Comparison of ENCODE assay signal across 11 cellular contexts in genomic region chr9:33506626-33507370, GRCh38. TPM values are rescaled to one million over a fixed set of nuclear protein-coding genes. Genes with fewer than 3 reads are reported as not detected.
A peak's percentile ranks its signal among the peaks of the same experiment; 100 is the strongest.
DNase-seq lines count a peak whose midpoint lies in the region; ATAC-seq and TF ChIP-seq lines count a peak whose summit lies in the region.
"Had no signal": no experiment of that assay in that cellular context is flagged by ENCODE, and none has a peak within 500 bp of the region (broad histone marks: within the 10 kb centered on the region; RNA-seq: fewer than 3 reads in every experiment).

No MANE protein-coding gene starts in this region.

- WGBS in heart left ventricle, 4 donors: 77 to 84% (median 81%) methylated on average over 7 of the region's 7 CpGs

- TF ChIP-seq POLR2A in heart left ventricle (IDR thresholded peaks at IDR 0.05) (no peak), uterus (IDR thresholded peaks at IDR 0.05) (no peak)

- peaks cover 0 to 13% (median 7%) of the 10 kb centered on the region in 12 donors for H3K4me1 ChIP-seq in heart left ventricle
- H3K4me1 ChIP-seq in uterus: no peaks in the 10 kb centered on the region

- DNase-seq in left cardiac atrium (peak; percentile 60), heart left ventricle (no peak), kidney glomerular epithelial cell (lab: John Stamatoyannopoulos, UW) (peak; percentile 99), uterus (no peak), KBM-7 (no peak), NCI-H1105 (lab: John Stamatoyannopoulos, UW) (no peak)
- DNase-seq in activated T-cell treated with anti-CD3 and anti-CD28 coated beads, Interleukin-2, amount 50 U/mL, for 48 hours: peak; percentile 31 to 32
- DNase-seq: CD8-positive, alpha-beta T cell had no signal

- ATAC-seq in left cardiac atrium (peak in 1 of 2 donors; percentile 82), heart left ventricle (no peak), GM21825 (IDR thresholded peaks at IDR 0.05; ENCODE audit: unreplicated experiment) (no peak)
- ATAC-seq: CD8-positive, alpha-beta T cell had no signal

- in situ Hi-C loops in KBM-7 (cut with MboI; ENCODE audit: low pct_unique_long_range_greater_than_20kb, low sequenced_read_pairs): no loop called here

- intact Hi-C loops in left cardiac atrium (cut with DNase I) (no loop called here), heart left ventricle (cut with DNase I) (no loop called here), uterus (cut with DNase I; ENCODE audit: low total_unique reads) (no loop called here)

- H3K36me3 ChIP-seq in heart left ventricle (peaks cover 0 to 7% (median 0%) of the 10 kb centered on the region in 9 donors), uterus (no peaks in the 10 kb centered on the region)
- H3K36me3 ChIP-seq: cardiac muscle cell had no signal

- H3K4me3 ChIP-seq in heart left ventricle (no peak overlapping the region), uterus (no peak overlapping the region)
- H3K4me3 ChIP-seq: cardiac muscle cell had no signal

- H3K9me3 ChIP-seq in heart left ventricle: no peaks in the 10 kb centered on the region
- no peaks in the 10 kb centered on the region for H3K9me3 ChIP-seq in uterus

- TF ChIP-seq CTCF in heart left ventricle (IDR thresholded peaks at IDR 0.05) (no peak), uterus (IDR thresholded peaks at IDR 0.05) (no peak)

- no peaks in the 10 kb centered on the region for H3K27me3 ChIP-seq in heart left ventricle
- no peaks in the 10 kb centered on the region for H3K27me3 ChIP-seq in uterus
- H3K27me3 ChIP-seq: cardiac muscle cell had no signal

- H3K27ac ChIP-seq in heart left ventricle: peak overlapping the region in 1 of 12 donors; percentile 24
- peak overlapping the region; percentile 10 to 36 for H3K27ac ChIP-seq in uterus
- H3K27ac ChIP-seq: cardiac muscle cell had no signal

RNA-seq across cellular contexts. Expression of gene ANKRD18B, which starts 17.3 kb away (rescaled TPM):
- 1 to 10 TPM in 1 of 2 donors, not detected in 1; 1.1 TPM for total RNA-seq in left cardiac atrium
- total RNA-seq in heart left ventricle: 1 to 10 TPM in 1 of 9 donors, under 1 TPM in 4, not detected in 4; 0.25 to 1.3 (median 0.40) TPM
- under 1 TPM; 0.14 to 0.91 TPM for polyA plus RNA-seq in heart left ventricle
- under 1 TPM in 1 of 4 donors, not detected in 3; 0.28 TPM for total RNA-seq in uterus
- total RNA-seq: CD8-positive, alpha-beta T cell had no signal
- polyA plus RNA-seq: IgD-negative memory B cell had no signal

RNA-seq across cellular contexts. Expression of gene NOL6, which starts 33.1 kb away (rescaled TPM):
- total RNA-seq in left cardiac atrium (10 to 100 TPM; 13.9 to 24.9 TPM), heart left ventricle (10 to 100 TPM; 11.2 to 22.1 (median 14.9) TPM), uterus (10 to 100 TPM in 2 of 4 donors, 1 to 10 TPM in 2; 7.9 to 35.4 (median 15.8) TPM)
- polyA plus RNA-seq in heart left ventricle: 10 to 100 TPM; 13.6 to 28.2 TPM

RNA-seq across cellular contexts. Expression of gene AQP3, which starts 59.4 kb away (rescaled TPM):
- total RNA-seq in left cardiac atrium (10 to 100 TPM; 14.0 to 22.5 TPM), heart left ventricle (100 to 1,000 TPM in 1 of 9 donors, 10 to 100 TPM in 6, 1 to 10 TPM in 2; 6.0 to 116 (median 13.3) TPM), uterus (10 to 100 TPM in 1 of 4 donors, 1 to 10 TPM in 2, not detected in 1; 2.8 to 14.4 (median 5.8) TPM)
- polyA plus RNA-seq in heart left ventricle: 10 to 100 TPM in 1 of 2 donors, 1 to 10 TPM in 1; 7.5 to 27.1 TPM

Comparison
In these comparisons a context has a peak if more than half of its experiments do, and no peak if none do; other contexts are left out.
1. DNase-seq: peak in left cardiac atrium (single experiment), activated T-cell treated with anti-CD3 and anti-CD28 coated beads, Interleukin-2, amount 50 U/mL, for 48 hours (2 of 2) and kidney glomerular epithelial cell (single experiment); none in heart left ventricle (0 of 5), uterus (0 of 2), KBM-7 (single experiment) and NCI-H1105 (single experiment).